14 cellular contexts compared by ENCODE assay signal in genomic region chr9:97419315-97419867, GRCh38.
DNase-seq lines count a peak whose midpoint lies in the region; TF ChIP-seq lines count a peak whose summit lies in the region.
"Had no signal": no experiment of that assay in that cellular context is flagged by ENCODE, and none has a peak within 500 bp of the region (broad histone marks: within the 10 kb centered on the region; RNA-seq: fewer than 3 reads in every experiment).

No MANE protein-coding gene starts in this region.

- no peaks in the 10 kb centered on the region for H3K9me3 ChIP-seq in mucosa of rectum (ENCODE audit: control insufficient read depth in 2 of 2, low read length in 2 of 2)

- POLR2A ChIA-PET in RWPE1 (lab: Yijun Ruan, JAX; ENCODE audit: low non-redundant PET): no interaction called here

- DNase-seq in GM03348 (ENCODE audit: low spot score) (peak; percentile 46), RWPE1 (ENCODE audit: low spot score) (peak; percentile 46), fibroblast of gingiva (ENCODE audit: low read depth) (peak; percentile 61), NCI-H774 (lab: John Stamatoyannopoulos, UW) (no peak), NCI-H446 treated with DMSO at 0.1 percent for 48 hours (lab: John Stamatoyannopoulos, UW) (no peak), germinal center (ENCODE audit: low spot score) (no peak), NCI-H146 (lab: John Stamatoyannopoulos, UW) (no peak)
- DNase-seq: activated CD4-positive, CD25-positive, alpha-beta regulatory T cell treated with anti-CD3 and anti-CD28 coated beads, Interleukin-2, amount 50 U/mL, for 72 hours; CD4-positive, alpha-beta T cell; Karpas-422; NCI-H2171 treated with DMSO at 0.1 percent for 48 hours; SHP77 treated with DMSO at 0.1 percent for 48 hours; stimulated activated CD8-positive, alpha-beta memory T cell treated with anti-CD3 and anti-CD28 coated beads, Interleukin-4, amount 100 ng/mL, for 48 hours had no signal

- H3K27ac ChIP-seq in RWPE1: no peak overlapping the region
- H3K27ac ChIP-seq in mucosa of rectum (ENCODE audit: low read depth in 2 of 2, low read length in 2 of 2): peak overlapping the region; percentile 19 to 53

- CTCF ChIA-PET in RWPE1 (lab: Yijun Ruan, JAX): interaction anchor here (0.6 kb wide), 1 partner anchor 44 kb away, joined by 4 read pairs; no protein-coding TSS in a partner anchor

- H3K4me3 ChIP-seq in mucosa of rectum (ENCODE audit: low read length in 2 of 2): no peak overlapping the region

- H3K36me3 ChIP-seq in mucosa of rectum (ENCODE audit: control insufficient read depth in 2 of 2, insufficient read depth in 2 of 2, low read length in 2 of 2): no peaks in the 10 kb centered on the region

- H3K27me3 ChIP-seq in mucosa of rectum (ENCODE audit: control insufficient read depth in 2 of 2, insufficient read depth in 2 of 2, low read length in 2 of 2): no peaks in the 10 kb centered on the region

- H3K4me1 ChIP-seq in mucosa of rectum (ENCODE audit: control insufficient read depth in 2 of 2, insufficient read depth in 2 of 2, low read length in 2 of 2): peaks cover 12 to 19% of the 10 kb centered on the region in 2 donors

- TF ChIP-seq CTCF in RWPE1 (conservative IDR thresholded peaks at IDR 0.05; ENCODE audit: low read depth): no peak

- no peak overlapping the region for H3K9ac ChIP-seq in mucosa of rectum (ENCODE audit: low read depth in 1 of 2, low read length in 2 of 2)

Comparison
In these comparisons a context has a peak if more than half of its experiments do, and no peak if none do; other contexts are left out.
1. DNase-seq: peak in GM03348 (single experiment), RWPE1 (single experiment) and fibroblast of gingiva (single experiment); none in NCI-H774 (single experiment), NCI-H446 treated with DMSO at 0.1 percent for 48 hours (single experiment), germinal center (single experiment) and NCI-H146 (single experiment).